1 cellular context compared by ENCODE assay signal in the genomic region with DNA sequence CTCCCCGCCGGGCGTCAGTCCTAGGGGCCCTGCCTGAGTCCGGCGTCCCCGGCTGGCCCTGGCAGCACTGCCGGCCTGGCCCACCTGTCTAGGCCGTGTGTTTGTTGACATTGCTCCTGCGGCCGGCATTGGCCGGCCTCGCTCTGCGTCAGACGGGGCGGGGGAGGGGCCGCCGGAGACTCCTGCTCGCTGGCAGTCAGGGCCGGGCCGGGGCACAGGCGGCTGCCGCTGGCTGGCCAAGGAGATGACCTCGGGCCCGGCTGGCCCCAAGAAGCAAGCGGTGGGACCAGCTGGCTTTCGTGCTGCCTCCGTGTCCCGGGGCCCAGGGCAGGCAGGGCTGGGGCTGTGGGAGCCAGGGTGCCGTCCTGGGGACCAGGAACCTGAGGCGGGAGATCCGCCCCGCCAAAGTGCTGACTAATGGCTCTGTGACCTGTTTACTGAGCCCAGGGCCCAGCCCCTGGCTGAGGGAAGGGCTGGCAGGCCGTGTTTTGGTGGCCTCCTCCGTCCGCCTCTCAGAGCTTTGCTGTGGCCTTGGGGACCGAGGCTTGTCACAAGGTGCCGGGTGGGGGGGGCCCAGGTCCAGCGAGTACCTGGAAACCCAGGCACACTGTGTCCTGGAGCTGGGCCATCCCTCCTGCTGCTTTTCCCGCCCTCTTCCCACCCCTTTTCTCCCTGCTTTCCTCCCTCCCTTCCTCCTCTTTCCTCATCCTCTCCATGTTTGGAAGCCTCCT.
TF ChIP-seq lines count a peak whose summit lies in the region.

No MANE protein-coding gene starts in this region.

TF ChIP-seq in HEK293, 187 proteins besides CTCF, POLR2A, EP300 and RAD21 (continued from another document and continues in another):
- TF ChIP-seq, protein P1, sequence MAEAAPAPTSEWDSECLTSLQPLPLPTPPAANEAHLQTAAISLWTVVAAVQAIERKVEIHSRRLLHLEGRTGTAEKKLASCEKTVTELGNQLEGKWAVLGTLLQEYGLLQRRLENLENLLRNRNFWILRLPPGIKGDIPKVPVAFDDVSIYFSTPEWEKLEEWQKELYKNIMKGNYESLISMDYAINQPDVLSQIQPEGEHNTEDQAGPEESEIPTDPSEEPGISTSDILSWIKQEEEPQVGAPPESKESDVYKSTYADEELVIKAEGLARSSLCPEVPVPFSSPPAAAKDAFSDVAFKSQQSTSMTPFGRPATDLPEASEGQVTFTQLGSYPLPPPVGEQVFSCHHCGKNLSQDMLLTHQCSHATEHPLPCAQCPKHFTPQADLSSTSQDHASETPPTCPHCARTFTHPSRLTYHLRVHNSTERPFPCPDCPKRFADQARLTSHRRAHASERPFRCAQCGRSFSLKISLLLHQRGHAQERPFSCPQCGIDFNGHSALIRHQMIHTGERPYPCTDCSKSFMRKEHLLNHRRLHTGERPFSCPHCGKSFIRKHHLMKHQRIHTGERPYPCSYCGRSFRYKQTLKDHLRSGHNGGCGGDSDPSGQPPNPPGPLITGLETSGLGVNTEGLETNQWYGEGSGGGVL (tag by site-specific recombination; IDR thresholded peaks at IDR 0.05) = peak; percentile 79
- TF ChIP-seq ZNF624 (tag by site-specific recombination; IDR thresholded peaks at IDR 0.05) = no peak
- TF ChIP-seq ZNF138 (tag by site-specific recombination; IDR thresholded peaks at IDR 0.05; ENCODE audit: borderline replicate concordance) = no peak
- peak; percentile 39; the same call in 1 of the 2 replicates for TF ChIP-seq KLF9 (tag by site-specific recombination; IDR thresholded peaks at IDR 0.05; ENCODE audit: low read depth)
- TF ChIP-seq BCL11A (tag by site-specific recombination; IDR thresholded peaks at IDR 0.05; ENCODE audit: low read depth) = 0 out of 2 replicates have a peak, but pooled peaks have one; percentile 24
- TF ChIP-seq, protein P2, sequence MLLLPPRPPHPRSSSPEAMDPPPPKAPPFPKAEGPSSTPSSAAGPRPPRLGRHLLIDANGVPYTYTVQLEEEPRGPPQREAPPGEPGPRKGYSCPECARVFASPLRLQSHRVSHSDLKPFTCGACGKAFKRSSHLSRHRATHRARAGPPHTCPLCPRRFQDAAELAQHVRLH (tag by site-specific recombination; IDR thresholded peaks at IDR 0.05) = no peak
- TF ChIP-seq, protein P3, sequence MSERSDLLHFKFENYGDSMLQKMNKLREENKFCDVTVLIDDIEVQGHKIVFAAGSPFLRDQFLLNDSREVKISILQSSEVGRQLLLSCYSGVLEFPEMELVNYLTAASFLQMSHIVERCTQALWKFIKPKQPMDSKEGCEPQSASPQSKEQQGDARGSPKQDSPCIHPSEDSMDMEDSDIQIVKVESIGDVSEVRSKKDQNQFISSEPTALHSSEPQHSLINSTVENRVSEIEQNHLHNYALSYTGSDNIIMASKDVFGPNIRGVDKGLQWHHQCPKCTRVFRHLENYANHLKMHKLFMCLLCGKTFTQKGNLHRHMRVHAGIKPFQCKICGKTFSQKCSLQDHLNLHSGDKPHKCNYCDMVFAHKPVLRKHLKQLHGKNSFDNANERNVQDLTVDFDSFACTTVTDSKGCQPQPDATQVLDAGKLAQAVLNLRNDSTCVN (tag by site-specific recombination; optimal IDR thresholded peaks at IDR 0.05) = peak; percentile 39
- no peak for TF ChIP-seq ZNF843 (tag by site-specific recombination; IDR thresholded peaks at IDR 0.05)
- no peak for TF ChIP-seq ZNF248 (tag by site-specific recombination; IDR thresholded peaks at IDR 0.05)
- peak; percentile 49 for TF ChIP-seq ZBTB21 (tag by site-specific recombination; IDR thresholded peaks at IDR 0.05)
- no peak for TF ChIP-seq MZF1 (tag by site-specific recombination; IDR thresholded peaks at IDR 0.05; ENCODE audit: borderline replicate concordance)
- TF ChIP-seq, protein P4, sequence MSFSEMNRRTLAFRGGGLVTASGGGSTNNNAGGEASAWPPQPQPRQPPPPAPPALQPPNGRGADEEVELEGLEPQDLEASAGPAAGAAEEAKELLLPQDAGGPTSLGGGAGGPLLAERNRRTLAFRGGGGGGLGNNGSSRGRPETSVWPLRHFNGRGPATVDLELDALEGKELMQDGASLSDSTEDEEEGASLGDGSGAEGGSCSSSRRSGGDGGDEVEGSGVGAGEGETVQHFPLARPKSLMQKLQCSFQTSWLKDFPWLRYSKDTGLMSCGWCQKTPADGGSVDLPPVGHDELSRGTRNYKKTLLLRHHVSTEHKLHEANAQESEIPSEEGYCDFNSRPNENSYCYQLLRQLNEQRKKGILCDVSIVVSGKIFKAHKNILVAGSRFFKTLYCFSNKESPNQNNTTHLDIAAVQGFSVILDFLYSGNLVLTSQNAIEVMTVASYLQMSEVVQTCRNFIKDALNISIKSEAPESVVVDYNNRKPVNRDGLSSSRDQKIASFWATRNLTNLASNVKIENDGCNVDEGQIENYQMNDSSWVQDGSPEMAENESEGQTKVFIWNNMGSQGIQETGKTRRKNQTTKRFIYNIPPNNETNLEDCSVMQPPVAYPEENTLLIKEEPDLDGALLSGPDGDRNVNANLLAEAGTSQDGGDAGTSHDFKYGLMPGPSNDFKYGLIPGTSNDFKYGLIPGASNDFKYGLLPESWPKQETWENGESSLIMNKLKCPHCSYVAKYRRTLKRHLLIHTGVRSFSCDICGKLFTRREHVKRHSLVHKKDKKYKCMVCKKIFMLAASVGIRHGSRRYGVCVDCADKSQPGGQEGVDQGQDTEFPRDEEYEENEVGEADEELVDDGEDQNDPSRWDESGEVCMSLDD (tag by site-specific recombination; IDR thresholded peaks at IDR 0.05) = 0 out of 2 replicates have a peak, but pooled peaks have one; percentile 47
- TF ChIP-seq, protein P5, sequence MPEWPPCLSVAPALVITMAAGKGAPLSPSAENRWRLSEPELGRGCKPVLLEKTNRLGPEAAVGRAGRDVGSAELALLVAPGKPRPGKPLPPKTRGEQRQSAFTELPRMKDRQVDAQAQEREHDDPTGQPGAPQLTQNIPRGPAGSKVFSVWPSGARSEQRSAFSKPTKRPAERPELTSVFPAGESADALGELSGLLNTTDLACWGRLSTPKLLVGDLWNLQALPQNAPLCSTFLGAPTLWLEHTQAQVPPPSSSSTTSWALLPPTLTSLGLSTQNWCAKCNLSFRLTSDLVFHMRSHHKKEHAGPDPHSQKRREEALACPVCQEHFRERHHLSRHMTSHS (tag by site-specific recombination; IDR thresholded peaks at IDR 0.05) = no peak
- peak; percentile 46 for TF ChIP-seq ZBTB48 (tag by site-specific recombination; IDR thresholded peaks at IDR 0.05)
- no peak for TF ChIP-seq ZNF24 (tag by site-specific recombination; IDR thresholded peaks at IDR 0.05)
- TF ChIP-seq ZNF776 (tag by site-specific recombination; IDR thresholded peaks at IDR 0.05; ENCODE audit: borderline replicate concordance) = no peak
- TF ChIP-seq ZSCAN23 (tag by site-specific recombination; IDR thresholded peaks at IDR 0.05) = no peak
- no peak for TF ChIP-seq ZNF707 (tag by site-specific recombination; IDR thresholded peaks at IDR 0.05)
- TF ChIP-seq, protein P6, sequence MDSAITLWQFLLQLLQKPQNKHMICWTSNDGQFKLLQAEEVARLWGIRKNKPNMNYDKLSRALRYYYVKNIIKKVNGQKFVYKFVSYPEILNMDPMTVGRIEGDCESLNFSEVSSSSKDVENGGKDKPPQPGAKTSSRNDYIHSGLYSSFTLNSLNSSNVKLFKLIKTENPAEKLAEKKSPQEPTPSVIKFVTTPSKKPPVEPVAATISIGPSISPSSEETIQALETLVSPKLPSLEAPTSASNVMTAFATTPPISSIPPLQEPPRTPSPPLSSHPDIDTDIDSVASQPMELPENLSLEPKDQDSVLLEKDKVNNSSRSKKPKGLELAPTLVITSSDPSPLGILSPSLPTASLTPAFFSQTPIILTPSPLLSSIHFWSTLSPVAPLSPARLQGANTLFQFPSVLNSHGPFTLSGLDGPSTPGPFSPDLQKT (IDR thresholded peaks at IDR 0.05; ENCODE audit: borderline replicate concordance, low read depth, low read length) = no peak
- TF ChIP-seq RBAK (tag by site-specific recombination; IDR thresholded peaks at IDR 0.05) = no peak
- TF ChIP-seq, protein P7, sequence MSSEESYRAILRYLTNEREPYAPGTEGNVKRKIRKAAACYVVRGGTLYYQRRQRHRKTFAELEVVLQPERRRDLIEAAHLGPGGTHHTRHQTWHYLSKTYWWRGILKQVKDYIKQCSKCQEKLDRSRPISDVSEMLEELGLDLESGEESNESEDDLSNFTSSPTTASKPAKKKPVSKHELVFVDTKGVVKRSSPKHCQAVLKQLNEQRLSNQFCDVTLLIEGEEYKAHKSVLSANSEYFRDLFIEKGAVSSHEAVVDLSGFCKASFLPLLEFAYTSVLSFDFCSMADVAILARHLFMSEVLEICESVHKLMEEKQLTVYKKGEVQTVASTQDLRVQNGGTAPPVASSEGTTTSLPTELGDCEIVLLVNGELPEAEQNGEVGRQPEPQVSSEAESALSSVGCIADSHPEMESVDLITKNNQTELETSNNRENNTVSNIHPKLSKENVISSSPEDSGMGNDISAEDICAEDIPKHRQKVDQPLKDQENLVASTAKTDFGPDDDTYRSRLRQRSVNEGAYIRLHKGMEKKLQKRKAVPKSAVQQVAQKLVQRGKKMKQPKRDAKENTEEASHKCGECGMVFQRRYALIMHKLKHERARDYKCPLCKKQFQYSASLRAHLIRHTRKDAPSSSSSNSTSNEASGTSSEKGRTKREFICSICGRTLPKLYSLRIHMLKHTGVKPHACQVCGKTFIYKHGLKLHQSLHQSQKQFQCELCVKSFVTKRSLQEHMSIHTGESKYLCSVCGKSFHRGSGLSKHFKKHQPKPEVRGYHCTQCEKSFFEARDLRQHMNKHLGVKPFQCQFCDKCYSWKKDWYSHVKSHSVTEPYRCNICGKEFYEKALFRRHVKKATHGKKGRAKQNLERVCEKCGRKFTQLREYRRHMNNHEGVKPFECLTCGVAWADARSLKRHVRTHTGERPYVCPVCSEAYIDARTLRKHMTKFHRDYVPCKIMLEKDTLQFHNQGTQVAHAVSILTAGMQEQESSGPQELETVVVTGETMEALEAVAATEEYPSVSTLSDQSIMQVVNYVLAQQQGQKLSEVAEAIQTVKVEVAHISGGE (tag by site-specific recombination; conservative IDR thresholded peaks at IDR 0.05; ENCODE audit: low read depth) = no peak
- TF ChIP-seq, protein P8, sequence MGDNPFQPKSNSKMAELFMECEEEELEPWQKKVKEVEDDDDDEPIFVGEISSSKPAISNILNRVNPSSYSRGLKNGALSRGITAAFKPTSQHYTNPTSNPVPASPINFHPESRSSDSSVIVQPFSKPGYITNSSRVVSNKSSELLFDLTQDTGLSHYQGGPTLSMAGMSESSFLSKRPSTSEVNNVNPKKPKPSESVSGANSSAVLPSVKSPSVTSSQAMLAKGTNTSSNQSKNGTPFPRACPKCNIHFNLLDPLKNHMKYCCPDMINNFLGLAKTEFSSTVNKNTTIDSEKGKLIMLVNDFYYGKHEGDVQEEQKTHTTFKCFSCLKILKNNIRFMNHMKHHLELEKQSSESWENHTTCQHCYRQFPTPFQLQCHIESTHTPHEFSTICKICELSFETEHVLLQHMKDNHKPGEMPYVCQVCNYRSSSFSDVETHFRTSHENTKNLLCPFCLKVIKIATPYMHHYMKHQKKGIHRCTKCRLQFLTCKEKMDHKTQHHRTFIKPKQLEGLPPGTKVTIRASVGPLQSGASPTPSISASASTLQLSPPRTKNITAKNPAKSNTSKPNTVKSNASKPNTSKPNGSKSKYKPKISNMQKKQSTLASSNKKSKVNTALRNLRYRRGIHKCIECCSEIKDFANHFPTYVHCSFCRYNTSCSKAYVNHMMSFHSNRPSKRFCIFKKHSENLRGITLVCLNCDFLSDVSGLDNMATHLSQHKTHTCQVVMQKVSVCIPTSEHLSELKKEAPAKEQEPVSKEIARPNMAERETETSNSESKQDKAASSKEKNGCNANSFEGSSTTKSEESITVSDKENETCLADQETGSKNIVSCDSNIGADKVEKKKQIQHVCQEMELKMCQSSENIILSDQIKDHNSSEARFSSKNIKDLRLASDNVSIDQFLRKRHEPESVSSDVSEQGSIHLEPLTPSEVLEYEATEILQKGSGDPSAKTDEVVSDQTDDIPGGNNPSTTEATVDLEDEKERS (tag by site-specific recombination; IDR thresholded peaks at IDR 0.05) = no peak
- TF ChIP-seq ZNF433 (tag by site-specific recombination; IDR thresholded peaks at IDR 0.05; ENCODE audit: low read depth) = no peak
- no peak for TF ChIP-seq GFI1B (tag by site-specific recombination; IDR thresholded peaks at IDR 0.05)
- TF ChIP-seq, protein P9, sequence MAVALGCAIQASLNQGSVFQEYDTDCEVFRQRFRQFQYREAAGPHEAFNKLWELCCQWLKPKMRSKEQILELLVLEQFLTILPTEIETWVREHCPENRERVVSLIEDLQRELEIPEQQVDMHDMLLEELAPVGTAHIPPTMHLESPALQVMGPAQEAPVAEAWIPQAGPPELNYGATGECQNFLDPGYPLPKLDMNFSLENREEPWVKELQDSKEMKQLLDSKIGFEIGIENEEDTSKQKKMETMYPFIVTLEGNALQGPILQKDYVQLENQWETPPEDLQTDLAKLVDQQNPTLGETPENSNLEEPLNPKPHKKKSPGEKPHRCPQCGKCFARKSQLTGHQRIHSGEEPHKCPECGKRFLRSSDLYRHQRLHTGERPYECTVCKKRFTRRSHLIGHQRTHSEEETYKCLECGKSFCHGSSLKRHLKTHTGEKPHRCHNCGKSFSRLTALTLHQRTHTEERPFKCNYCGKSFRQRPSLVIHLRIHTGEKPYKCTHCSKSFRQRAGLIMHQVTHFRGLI (tag by site-specific recombination; IDR thresholded peaks at IDR 0.05) = peak; percentile 63
- TF ChIP-seq ZNF791 (tag by site-specific recombination; IDR thresholded peaks at IDR 0.05) = no peak
- TF ChIP-seq, protein P10, sequence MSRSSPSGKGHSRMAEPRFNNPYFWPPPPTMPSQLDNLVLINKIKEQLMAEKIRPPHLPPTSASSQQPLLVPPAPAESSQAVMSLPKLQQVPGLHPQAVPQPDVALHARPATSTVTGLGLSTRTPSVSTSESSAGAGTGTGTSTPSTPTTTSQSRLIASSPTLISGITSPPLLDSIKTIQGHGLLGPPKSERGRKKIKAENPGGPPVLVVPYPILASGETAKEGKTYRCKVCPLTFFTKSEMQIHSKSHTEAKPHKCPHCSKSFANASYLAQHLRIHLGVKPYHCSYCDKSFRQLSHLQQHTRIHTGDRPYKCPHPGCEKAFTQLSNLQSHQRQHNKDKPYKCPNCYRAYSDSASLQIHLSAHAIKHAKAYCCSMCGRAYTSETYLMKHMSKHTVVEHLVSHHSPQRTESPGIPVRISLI (tag by site-specific recombination; IDR thresholded peaks at IDR 0.05) = no peak
- no peak; the same call in 1 of the 2 replicates for TF ChIP-seq ZNF501 (tag by site-specific recombination; IDR thresholded peaks at IDR 0.05)
- TF ChIP-seq ZNF223 (tag by site-specific recombination; IDR thresholded peaks at IDR 0.05) = no peak
- TF ChIP-seq ZNF654 (tag by site-specific recombination; IDR thresholded peaks at IDR 0.05; ENCODE audit: low read depth) = no peak
- peak; percentile 36; the same call in 1 of the 2 replicates for TF ChIP-seq KLF1 (tag by site-specific recombination; IDR thresholded peaks at IDR 0.05)
- TF ChIP-seq OVOL3 (tag by site-specific recombination; IDR thresholded peaks at IDR 0.05) = 0 out of 2 replicates have a peak, but pooled peaks have one; percentile 2
- TF ChIP-seq ZNF660 (tag by site-specific recombination; IDR thresholded peaks at IDR 0.05) = no peak
- peak; percentile 72; the same call in 1 of the 2 replicates for TF ChIP-seq ZSCAN16 (tag by site-specific recombination; IDR thresholded peaks at IDR 0.05)
- TF ChIP-seq, protein P11, sequence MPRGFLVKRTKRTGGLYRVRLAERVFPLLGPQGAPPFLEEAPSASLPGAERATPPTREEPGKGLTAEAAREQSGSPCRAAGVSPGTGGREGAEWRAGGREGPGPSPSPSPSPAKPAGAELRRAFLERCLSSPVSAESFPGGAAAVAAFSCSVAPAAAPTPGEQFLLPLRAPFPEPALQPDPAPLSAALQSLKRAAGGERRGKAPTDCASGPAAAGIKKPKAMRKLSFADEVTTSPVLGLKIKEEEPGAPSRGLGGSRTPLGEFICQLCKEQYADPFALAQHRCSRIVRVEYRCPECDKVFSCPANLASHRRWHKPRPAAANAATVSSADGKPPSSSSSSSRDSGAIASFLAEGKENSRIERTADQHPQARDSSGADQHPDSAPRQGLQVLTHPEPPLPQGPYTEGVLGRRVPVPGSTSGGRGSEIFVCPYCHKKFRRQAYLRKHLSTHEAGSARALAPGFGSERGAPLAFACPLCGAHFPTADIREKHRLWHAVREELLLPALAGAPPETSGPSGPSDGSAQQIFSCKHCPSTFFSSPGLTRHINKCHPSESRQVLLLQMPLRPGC (tag by site-specific recombination; IDR thresholded peaks at IDR 0.05) = no peak
